In the genomic region with DNA sequence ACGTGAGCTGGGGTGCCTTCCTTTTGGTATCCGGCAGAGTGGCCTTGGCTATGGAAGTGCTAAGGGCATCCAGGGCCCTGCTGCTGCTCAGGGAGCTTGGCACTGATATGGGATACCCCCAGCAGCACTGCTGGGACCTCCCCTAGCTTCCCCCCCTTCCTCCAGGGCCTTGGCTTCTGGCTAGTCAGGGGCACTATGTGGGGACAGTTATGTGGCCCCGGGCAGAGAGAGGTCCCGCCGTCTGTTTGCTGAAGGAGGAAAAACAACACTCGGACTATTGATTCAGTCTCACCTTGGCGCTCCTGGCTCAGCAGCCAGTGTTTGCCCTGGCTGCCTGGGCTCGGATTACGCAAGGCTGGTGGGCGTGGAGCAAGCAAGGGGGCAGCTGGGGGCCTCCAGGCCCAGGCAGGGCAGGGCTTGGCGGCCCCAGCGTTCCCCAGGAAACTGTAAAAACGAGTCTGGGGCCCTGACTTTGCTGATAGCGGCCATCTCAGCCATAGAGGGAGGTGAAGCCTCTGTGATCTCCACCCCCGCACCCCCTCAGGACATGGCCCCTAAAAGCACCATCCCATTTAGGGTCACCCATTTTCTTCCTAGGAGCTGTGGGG, we compare ENCODE assay signal across 1 cellular context.
TF ChIP-seq lines count a peak whose summit lies in the region.

No MANE protein-coding gene starts in this region.

TF ChIP-seq in HepG2, 621 proteins besides CTCF, POLR2A, EP300 and RAD21 (continued from another document and continues in another):
- TF ChIP-seq ZNF10 (CRISPR knock-in tag; IDR thresholded peaks at IDR 0.05; ENCODE audit: borderline replicate concordance, low read depth) (no peak), ZNF343 (CRISPR knock-in tag; IDR thresholded peaks at IDR 0.05) (peak; percentile 85), ZNF224 (CRISPR knock-in tag; IDR thresholded peaks at IDR 0.05) (peak; percentile 81; the same call in 1 of the 2 replicates), U2AF1 (optimal IDR thresholded peaks at IDR 0.05; ENCODE audit: low read depth, low read length) (peak; percentile 49), MTA1 (CRISPR knock-in tag; IDR thresholded peaks at IDR 0.05; ENCODE audit: borderline replicate concordance) (peak; percentile 100), ZNF788 (CRISPR knock-in tag; IDR thresholded peaks at IDR 0.05; ENCODE audit: borderline replicate concordance) (peak; percentile 98; the same call in 1 of the 2 replicates), ZNF547 (CRISPR knock-in tag; IDR thresholded peaks at IDR 0.05) (peak; percentile 73), ZNF766 (CRISPR knock-in tag; IDR thresholded peaks at IDR 0.05; ENCODE audit: borderline replicate concordance) (no peak), XRCC5 (optimal IDR thresholded peaks at IDR 0.05; ENCODE audit: low read length) (peak; percentile 84), CREM (IDR thresholded peaks at IDR 0.05) (peak; percentile 92), CREM (CRISPR knock-in tag; IDR thresholded peaks at IDR 0.05) (no peak), NFYC (CRISPR knock-in tag; IDR thresholded peaks at IDR 0.05) (peak; percentile 41; the same call in 1 of the 2 replicates), YY1 (IDR thresholded peaks at IDR 0.05; ENCODE audit: insufficient read depth, insufficient replicate concordance, low read depth, low read length) (peak; percentile 74), RBM39 (IDR thresholded peaks at IDR 0.05; ENCODE audit: low read depth, low read length, poor library complexity, severe bottlenecking) (peak; percentile 70), JUN (CRISPR knock-in tag; IDR thresholded peaks at IDR 0.05) (peak; percentile 88), REPIN1 (CRISPR knock-in tag; IDR thresholded peaks at IDR 0.05; ENCODE audit: borderline replicate concordance, low read depth) (peak; percentile 90), PHF21A (CRISPR knock-in tag; IDR thresholded peaks at IDR 0.05) (peak; percentile 99), ZNF543 (CRISPR knock-in tag; IDR thresholded peaks at IDR 0.05) (peak; percentile 92), HOXD1 (CRISPR knock-in tag; IDR thresholded peaks at IDR 0.05) (peak; percentile 84; the same call in 1 of the 2 replicates), ZBTB1 (CRISPR knock-in tag; IDR thresholded peaks at IDR 0.05; ENCODE audit: borderline replicate concordance) (no peak), SAFB2 (CRISPR knock-in tag; IDR thresholded peaks at IDR 0.05; ENCODE audit: borderline replicate concordance, low read depth) (peak; percentile 59; the same call in 1 of the 2 replicates), ZNF30 (CRISPR knock-in tag; IDR thresholded peaks at IDR 0.05) (no peak), ZNF589 (CRISPR knock-in tag; conservative IDR thresholded peaks at IDR 0.05) (peak; percentile 92), RARA (CRISPR knock-in tag; IDR thresholded peaks at IDR 0.05) (peak; percentile 99), ZIK1 (CRISPR knock-in tag; IDR thresholded peaks at IDR 0.05; ENCODE audit: borderline replicate concordance, low read depth) (0 out of 2 replicates have a peak, but pooled peaks have one; percentile 37), SMC3 (IDR thresholded peaks at IDR 0.05; ENCODE audit: low read length) (peak; percentile 13; the same call in 1 of the 2 replicates), RBAK (CRISPR knock-in tag; IDR thresholded peaks at IDR 0.05) (0 out of 2 replicates have a peak, but pooled peaks have one; percentile 48), MIXL1 (CRISPR knock-in tag; IDR thresholded peaks at IDR 0.05) (peak; percentile 63), ZNF207 (IDR thresholded peaks at IDR 0.05; ENCODE audit: borderline replicate concordance) (no peak), FOXA3 (CRISPR knock-in tag; IDR thresholded peaks at IDR 0.05) (peak; percentile 99), FOXO1 (CRISPR knock-in tag; IDR thresholded peaks at IDR 0.05) (peak; percentile 99), ZNF274 (CRISPR knock-in tag; IDR thresholded peaks at IDR 0.05) (peak; percentile 93), ZNF674 (CRISPR knock-in tag; IDR thresholded peaks at IDR 0.05; ENCODE audit: low read depth) (no peak), GABPA (IDR thresholded peaks at IDR 0.05; ENCODE audit: low read depth, low read length) (no peak), GABPA (CRISPR knock-in tag; IDR thresholded peaks at IDR 0.05; ENCODE audit: low read depth) (0 out of 2 replicates have a peak, but pooled peaks have one; percentile 9), ZMYM3 (CRISPR knock-in tag; IDR thresholded peaks at IDR 0.05) (peak; percentile 86), ZNF496 (CRISPR knock-in tag; IDR thresholded peaks at IDR 0.05; ENCODE audit: insufficient replicate concordance) (no peak), SSRP1 (CRISPR knock-in tag; IDR thresholded peaks at IDR 0.05) (peak; percentile 88; the same call in 1 of the 2 replicates), MTA3 (CRISPR knock-in tag; IDR thresholded peaks at IDR 0.05) (no peak)
- TF ChIP-seq, protein P1, sequence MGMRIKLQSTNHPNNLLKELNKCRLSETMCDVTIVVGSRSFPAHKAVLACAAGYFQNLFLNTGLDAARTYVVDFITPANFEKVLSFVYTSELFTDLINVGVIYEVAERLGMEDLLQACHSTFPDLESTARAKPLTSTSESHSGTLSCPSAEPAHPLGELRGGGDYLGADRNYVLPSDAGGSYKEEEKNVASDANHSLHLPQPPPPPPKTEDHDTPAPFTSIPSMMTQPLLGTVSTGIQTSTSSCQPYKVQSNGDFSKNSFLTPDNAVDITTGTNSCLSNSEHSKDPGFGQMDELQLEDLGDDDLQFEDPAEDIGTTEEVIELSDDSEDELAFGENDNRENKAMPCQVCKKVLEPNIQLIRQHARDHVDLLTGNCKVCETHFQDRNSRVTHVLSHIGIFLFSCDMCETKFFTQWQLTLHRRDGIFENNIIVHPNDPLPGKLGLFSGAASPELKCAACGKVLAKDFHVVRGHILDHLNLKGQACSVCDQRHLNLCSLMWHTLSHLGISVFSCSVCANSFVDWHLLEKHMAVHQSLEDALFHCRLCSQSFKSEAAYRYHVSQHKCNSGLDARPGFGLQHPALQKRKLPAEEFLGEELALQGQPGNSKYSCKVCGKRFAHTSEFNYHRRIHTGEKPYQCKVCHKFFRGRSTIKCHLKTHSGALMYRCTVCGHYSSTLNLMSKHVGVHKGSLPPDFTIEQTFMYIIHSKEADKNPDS (CRISPR knock-in tag; IDR thresholded peaks at IDR 0.05): 0 out of 2 replicates have a peak, but pooled peaks have one; percentile 57
- TF ChIP-seq, protein P2, sequence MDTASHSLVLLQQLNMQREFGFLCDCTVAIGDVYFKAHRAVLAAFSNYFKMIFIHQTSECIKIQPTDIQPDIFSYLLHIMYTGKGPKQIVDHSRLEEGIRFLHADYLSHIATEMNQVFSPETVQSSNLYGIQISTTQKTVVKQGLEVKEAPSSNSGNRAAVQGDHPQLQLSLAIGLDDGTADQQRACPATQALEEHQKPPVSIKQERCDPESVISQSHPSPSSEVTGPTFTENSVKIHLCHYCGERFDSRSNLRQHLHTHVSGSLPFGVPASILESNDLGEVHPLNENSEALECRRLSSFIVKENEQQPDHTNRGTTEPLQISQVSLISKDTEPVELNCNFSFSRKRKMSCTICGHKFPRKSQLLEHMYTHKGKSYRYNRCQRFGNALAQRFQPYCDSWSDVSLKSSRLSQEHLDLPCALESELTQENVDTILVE (CRISPR knock-in tag; IDR thresholded peaks at IDR 0.05): peak; percentile 90; the same call in 1 of the 2 replicates
- TF ChIP-seq, protein P3, sequence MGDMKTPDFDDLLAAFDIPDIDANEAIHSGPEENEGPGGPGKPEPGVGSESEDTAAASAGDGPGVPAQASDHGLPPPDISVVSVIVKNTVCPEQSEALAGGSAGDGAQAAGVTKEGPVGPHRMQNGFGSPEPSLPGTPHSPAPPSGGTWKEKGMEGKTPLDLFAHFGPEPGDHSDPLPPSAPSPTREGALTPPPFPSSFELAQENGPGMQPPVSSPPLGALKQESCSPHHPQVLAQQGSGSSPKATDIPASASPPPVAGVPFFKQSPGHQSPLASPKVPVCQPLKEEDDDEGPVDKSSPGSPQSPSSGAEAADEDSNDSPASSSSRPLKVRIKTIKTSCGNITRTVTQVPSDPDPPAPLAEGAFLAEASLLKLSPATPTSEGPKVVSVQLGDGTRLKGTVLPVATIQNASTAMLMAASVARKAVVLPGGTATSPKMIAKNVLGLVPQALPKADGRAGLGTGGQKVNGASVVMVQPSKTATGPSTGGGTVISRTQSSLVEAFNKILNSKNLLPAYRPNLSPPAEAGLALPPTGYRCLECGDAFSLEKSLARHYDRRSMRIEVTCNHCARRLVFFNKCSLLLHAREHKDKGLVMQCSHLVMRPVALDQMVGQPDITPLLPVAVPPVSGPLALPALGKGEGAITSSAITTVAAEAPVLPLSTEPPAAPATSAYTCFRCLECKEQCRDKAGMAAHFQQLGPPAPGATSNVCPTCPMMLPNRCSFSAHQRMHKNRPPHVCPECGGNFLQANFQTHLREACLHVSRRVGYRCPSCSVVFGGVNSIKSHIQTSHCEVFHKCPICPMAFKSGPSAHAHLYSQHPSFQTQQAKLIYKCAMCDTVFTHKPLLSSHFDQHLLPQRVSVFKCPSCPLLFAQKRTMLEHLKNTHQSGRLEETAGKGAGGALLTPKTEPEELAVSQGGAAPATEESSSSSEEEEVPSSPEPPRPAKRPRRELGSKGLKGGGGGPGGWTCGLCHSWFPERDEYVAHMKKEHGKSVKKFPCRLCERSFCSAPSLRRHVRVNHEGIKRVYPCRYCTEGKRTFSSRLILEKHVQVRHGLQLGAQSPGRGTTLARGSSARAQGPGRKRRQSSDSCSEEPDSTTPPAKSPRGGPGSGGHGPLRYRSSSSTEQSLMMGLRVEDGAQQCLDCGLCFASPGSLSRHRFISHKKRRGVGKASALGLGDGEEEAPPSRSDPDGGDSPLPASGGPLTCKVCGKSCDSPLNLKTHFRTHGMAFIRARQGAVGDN (CRISPR knock-in tag; IDR thresholded peaks at IDR 0.05): peak; percentile 87
- TF ChIP-seq, protein P4, sequence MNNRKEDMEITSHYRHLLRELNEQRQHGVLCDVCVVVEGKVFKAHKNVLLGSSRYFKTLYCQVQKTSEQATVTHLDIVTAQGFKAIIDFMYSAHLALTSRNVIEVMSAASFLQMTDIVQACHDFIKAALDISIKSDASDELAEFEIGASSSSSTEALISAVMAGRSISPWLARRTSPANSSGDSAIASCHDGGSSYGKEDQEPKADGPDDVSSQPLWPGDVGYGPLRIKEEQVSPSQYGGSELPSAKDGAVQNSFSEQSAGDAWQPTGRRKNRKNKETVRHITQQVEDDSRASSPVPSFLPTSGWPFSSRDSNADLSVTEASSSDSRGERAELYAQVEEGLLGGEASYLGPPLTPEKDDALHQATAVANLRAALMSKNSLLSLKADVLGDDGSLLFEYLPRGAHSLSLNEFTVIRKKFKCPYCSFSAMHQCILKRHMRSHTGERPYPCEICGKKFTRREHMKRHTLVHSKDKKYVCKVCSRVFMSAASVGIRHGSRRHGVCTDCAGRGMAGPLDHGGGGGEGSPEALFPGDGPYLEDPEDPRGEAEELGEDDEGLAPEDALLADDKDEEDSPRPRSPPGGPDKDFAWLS (CRISPR knock-in tag; IDR thresholded peaks at IDR 0.05; ENCODE audit: borderline replicate concordance): peak; percentile 90; the same call in 1 of the 2 replicates
- TF ChIP-seq, protein P5, sequence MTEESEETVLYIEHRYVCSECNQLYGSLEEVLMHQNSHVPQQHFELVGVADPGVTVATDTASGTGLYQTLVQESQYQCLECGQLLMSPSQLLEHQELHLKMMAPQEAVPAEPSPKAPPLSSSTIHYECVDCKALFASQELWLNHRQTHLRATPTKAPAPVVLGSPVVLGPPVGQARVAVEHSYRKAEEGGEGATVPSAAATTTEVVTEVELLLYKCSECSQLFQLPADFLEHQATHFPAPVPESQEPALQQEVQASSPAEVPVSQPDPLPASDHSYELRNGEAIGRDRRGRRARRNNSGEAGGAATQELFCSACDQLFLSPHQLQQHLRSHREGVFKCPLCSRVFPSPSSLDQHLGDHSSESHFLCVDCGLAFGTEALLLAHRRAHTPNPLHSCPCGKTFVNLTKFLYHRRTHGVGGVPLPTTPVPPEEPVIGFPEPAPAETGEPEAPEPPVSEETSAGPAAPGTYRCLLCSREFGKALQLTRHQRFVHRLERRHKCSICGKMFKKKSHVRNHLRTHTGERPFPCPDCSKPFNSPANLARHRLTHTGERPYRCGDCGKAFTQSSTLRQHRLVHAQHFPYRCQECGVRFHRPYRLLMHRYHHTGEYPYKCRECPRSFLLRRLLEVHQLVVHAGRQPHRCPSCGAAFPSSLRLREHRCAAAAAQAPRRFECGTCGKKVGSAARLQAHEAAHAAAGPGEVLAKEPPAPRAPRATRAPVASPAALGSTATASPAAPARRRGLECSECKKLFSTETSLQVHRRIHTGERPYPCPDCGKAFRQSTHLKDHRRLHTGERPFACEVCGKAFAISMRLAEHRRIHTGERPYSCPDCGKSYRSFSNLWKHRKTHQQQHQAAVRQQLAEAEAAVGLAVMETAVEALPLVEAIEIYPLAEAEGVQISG (CRISPR knock-in tag; IDR thresholded peaks at IDR 0.05): peak; percentile 93
- TF ChIP-seq, protein P6, sequence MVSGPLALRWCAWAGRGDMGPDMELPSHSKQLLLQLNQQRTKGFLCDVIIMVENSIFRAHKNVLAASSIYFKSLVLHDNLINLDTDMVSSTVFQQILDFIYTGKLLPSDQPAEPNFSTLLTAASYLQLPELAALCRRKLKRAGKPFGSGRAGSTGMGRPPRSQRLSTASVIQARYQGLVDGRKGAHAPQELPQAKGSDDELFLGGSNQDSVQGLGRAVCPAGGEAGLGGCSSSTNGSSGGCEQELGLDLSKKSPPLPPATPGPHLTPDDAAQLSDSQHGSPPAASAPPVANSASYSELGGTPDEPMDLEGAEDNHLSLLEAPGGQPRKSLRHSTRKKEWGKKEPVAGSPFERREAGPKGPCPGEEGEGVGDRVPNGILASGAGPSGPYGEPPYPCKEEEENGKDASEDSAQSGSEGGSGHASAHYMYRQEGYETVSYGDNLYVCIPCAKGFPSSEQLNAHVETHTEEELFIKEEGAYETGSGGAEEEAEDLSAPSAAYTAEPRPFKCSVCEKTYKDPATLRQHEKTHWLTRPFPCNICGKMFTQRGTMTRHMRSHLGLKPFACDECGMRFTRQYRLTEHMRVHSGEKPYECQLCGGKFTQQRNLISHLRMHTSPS (CRISPR knock-in tag; IDR thresholded peaks at IDR 0.05; ENCODE audit: low read depth): peak; percentile 98
- TF ChIP-seq, protein P7, sequence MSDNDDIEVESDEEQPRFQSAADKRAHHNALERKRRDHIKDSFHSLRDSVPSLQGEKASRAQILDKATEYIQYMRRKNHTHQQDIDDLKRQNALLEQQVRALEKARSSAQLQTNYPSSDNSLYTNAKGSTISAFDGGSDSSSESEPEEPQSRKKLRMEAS (IDR thresholded peaks at IDR 0.05): peak; percentile 78
- TF ChIP-seq, protein P8, sequence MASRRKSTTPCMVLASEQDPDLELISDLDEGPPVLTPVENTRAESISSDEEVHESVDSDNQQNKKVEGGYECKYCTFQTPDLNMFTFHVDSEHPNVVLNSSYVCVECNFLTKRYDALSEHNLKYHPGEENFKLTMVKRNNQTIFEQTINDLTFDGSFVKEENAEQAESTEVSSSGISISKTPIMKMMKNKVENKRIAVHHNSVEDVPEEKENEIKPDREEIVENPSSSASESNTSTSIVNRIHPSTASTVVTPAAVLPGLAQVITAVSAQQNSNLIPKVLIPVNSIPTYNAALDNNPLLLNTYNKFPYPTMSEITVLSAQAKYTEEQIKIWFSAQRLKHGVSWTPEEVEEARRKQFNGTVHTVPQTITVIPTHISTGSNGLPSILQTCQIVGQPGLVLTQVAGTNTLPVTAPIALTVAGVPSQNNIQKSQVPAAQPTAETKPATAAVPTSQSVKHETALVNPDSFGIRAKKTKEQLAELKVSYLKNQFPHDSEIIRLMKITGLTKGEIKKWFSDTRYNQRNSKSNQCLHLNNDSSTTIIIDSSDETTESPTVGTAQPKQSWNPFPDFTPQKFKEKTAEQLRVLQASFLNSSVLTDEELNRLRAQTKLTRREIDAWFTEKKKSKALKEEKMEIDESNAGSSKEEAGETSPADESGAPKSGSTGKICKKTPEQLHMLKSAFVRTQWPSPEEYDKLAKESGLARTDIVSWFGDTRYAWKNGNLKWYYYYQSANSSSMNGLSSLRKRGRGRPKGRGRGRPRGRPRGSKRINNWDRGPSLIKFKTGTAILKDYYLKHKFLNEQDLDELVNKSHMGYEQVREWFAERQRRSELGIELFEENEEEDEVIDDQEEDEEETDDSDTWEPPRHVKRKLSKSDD (CRISPR knock-in tag; IDR thresholded peaks at IDR 0.05; ENCODE audit: low read depth): peak; percentile 91
